ENCODE assay signal across 11 cellular contexts in genomic region chr2:43993437-43993836, GRCh38. TPM values are rescaled to one million over a fixed set of nuclear protein-coding genes. Genes with fewer than 3 reads are reported as not detected.
DNase-seq lines count a peak whose midpoint lies in the region; ATAC-seq and TF ChIP-seq lines count a peak whose summit lies in the region.
"Had no signal": no experiment of that assay in that cellular context is flagged by ENCODE, and none has a peak within 500 bp of the region (broad histone marks: within the 10 kb centered on the region; RNA-seq: fewer than 3 reads in every experiment).

No MANE protein-coding gene starts in this region.

- no peaks in the 10 kb centered on the region for H3K9me2 ChIP-seq in neural cell (ENCODE audit: insufficient read depth, low read length)

- H3K79me2 ChIP-seq in KMS-11 (ENCODE audit: insufficient read depth, low read depth), result peaks cover 74% of the 10 kb centered on the region
- peaks cover 53% of the 10 kb centered on the region for H3K79me2 ChIP-seq in neural cell (replicated peaks; ENCODE audit: insufficient read depth, low read length)

- peaks cover 40% of the 10 kb centered on the region for H3K4me1 Mint-ChIP-seq in T-helper 1 cell treated with Interleukin-12 subunit alpha and Interleukin-12 subunit beta and Interleukin-4 antibody, amounts not matched to agents 30 μg/mL and 1 μg/mL, for 36 hours (ENCODE audit: low read depth)
- peaks cover 51% of the 10 kb centered on the region for H3K4me1 Mint-ChIP-seq in activated naive CD8-positive, alpha-beta T cell treated with anti-CD3 and anti-CD28 coated beads, Interleukin-2, amount 50 U/mL, for 24 hours

- no peak for TF ChIP-seq CTCF in KMS-11 (conservative IDR thresholded peaks at IDR 0.05; ENCODE audit: low read depth, low read length)
- no peak for TF ChIP-seq CTCF in neural cell (IDR thresholded peaks at IDR 0.05; ENCODE audit: poor library complexity, severe bottlenecking)
- TF ChIP-seq CTCF in WERI-Rb-1 (IDR thresholded peaks at IDR 0.05; ENCODE audit: low read depth, low read length), result no peak
- no peak for TF ChIP-seq CTCF in mucosa of descending colon (IDR thresholded peaks at IDR 0.05)

- H3K9me3 ChIP-seq in neural cell (ENCODE audit: low read length) (no peaks in the 10 kb centered on the region), WERI-Rb-1 (ENCODE audit: severe bottlenecking) (no peaks in the 10 kb centered on the region), mucosa of descending colon (no peaks in the 10 kb centered on the region)

- TF ChIP-seq RAD21 in neural cell (conservative IDR thresholded peaks at IDR 0.05), result no peak

- no peak for ATAC-seq in activated naive CD8-positive, alpha-beta T cell treated with anti-CD3 and anti-CD28 coated beads, Interleukin-2, amount 50 U/mL, for 24 hours
- ATAC-seq in HG03025 (IDR thresholded peaks at IDR 0.05; ENCODE audit: low FRiP score, unreplicated experiment), result no peak
- no peak for ATAC-seq in mucosa of descending colon

- intact Hi-C loops in mucosa of descending colon (cut with DNase I, micrococcal nuclease), result no loop called here

- no peak overlapping the region for H3K9ac ChIP-seq in KMS-11
- H3K9ac ChIP-seq in neural cell (ENCODE audit: low read length), result no peak overlapping the region

- H3K27me3 ChIP-seq in KMS-11 (ENCODE audit: insufficient read depth, low read depth) (no peaks in the 10 kb centered on the region), neural cell (ENCODE audit: insufficient read depth, low read depth, low read length) (no peaks in the 10 kb centered on the region), WERI-Rb-1 (ENCODE audit: insufficient read depth, low read depth, severe bottlenecking) (no peaks in the 10 kb centered on the region)

- no peaks in the 10 kb centered on the region for H3K27me3 Mint-ChIP-seq in T-helper 1 cell treated with Interleukin-12 subunit alpha and Interleukin-12 subunit beta and Interleukin-4 antibody, amounts not matched to agents 30 μg/mL and 1 μg/mL, for 36 hours (ENCODE audit: low read depth)
- no peaks in the 10 kb centered on the region for H3K27me3 Mint-ChIP-seq in activated naive CD8-positive, alpha-beta T cell treated with anti-CD3 and anti-CD28 coated beads, Interleukin-2, amount 50 U/mL, for 24 hours

- H3K36me3 Mint-ChIP-seq in T-helper 1 cell treated with Interleukin-12 subunit alpha and Interleukin-12 subunit beta and Interleukin-4 antibody, amounts not matched to agents 30 μg/mL and 1 μg/mL, for 36 hours (ENCODE audit: low read depth), result peaks cover 24% of the 10 kb centered on the region
- H3K36me3 Mint-ChIP-seq in activated naive CD8-positive, alpha-beta T cell treated with anti-CD3 and anti-CD28 coated beads, Interleukin-2, amount 50 U/mL, for 24 hours (ENCODE audit: low read depth), result peaks cover 62% of the 10 kb centered on the region

- H3K4me1 ChIP-seq in KMS-11 (ENCODE audit: low read depth, poor library complexity, severe bottlenecking) (peaks cover 20% of the 10 kb centered on the region), mucosa of descending colon (ENCODE audit: low read depth) (peaks cover 22% of the 10 kb centered on the region)

- H2AFZ ChIP-seq in KMS-11 (ENCODE audit: low read depth) (no peak overlapping the region), neural cell (ENCODE audit: low read depth, low read length) (no peak overlapping the region)

- H3K27ac Mint-ChIP-seq in T-helper 1 cell treated with Interleukin-12 subunit alpha and Interleukin-12 subunit beta and Interleukin-4 antibody, amounts not matched to agents 30 μg/mL and 1 μg/mL, for 36 hours, result peak overlapping the region; percentile 18
- peak overlapping the region; percentile 99 for H3K27ac Mint-ChIP-seq in activated naive CD8-positive, alpha-beta T cell treated with anti-CD3 and anti-CD28 coated beads, Interleukin-2, amount 50 U/mL, for 24 hours

- DNase-seq in T-helper 1 cell (no peak), WERI-Rb-1 (no peak), mucosa of descending colon (no peak)
- no peak for DNase-seq in activated naive CD8-positive, alpha-beta T cell treated with anti-CD3 and anti-CD28 coated beads, Interleukin-2, amount 50 U/mL, for 24 hours
- DNase-seq: 8988T, NCI-H1105 treated with DMSO at 0.1 percent for 48 hours, NCI-H524 had no signal

- H3K4me2 ChIP-seq in KMS-11 (peak overlapping the region; percentile 95; the same call in 1 of the 2 replicates), neural cell (ENCODE audit: low read length) (no peak overlapping the region)

- H3K36me3 ChIP-seq in KMS-11 (ENCODE audit: insufficient read depth) (no peaks in the 10 kb centered on the region; the same call in 1 of the 2 replicates), neural cell (ENCODE audit: insufficient read depth, low read length) (no peaks in the 10 kb centered on the region), WERI-Rb-1 (peaks cover 66% of the 10 kb centered on the region), mucosa of descending colon (ENCODE audit: low read depth) (no peaks in the 10 kb centered on the region)

- no peak for TF ChIP-seq EP300 in neural cell (conservative IDR thresholded peaks at IDR 0.05; ENCODE audit: poor library complexity, severe bottlenecking)

- peak overlapping the region; percentile 89 for H3K4me3 Mint-ChIP-seq in T-helper 1 cell treated with Interleukin-12 subunit alpha and Interleukin-12 subunit beta and Interleukin-4 antibody, amounts not matched to agents 30 μg/mL and 1 μg/mL, for 36 hours
- H3K4me3 Mint-ChIP-seq in activated naive CD8-positive, alpha-beta T cell treated with anti-CD3 and anti-CD28 coated beads, Interleukin-2, amount 50 U/mL, for 24 hours, result peak overlapping the region; percentile 93

- no peak overlapping the region for H3K27ac ChIP-seq in KMS-11
- no peak overlapping the region for H3K27ac ChIP-seq in neural cell (ENCODE audit: low read length)
- H3K27ac ChIP-seq in WERI-Rb-1, result no peak overlapping the region

- H3K4me3 ChIP-seq in KMS-11 (IDR thresholded peaks at IDR 0.05; ENCODE audit: insufficient read depth, low read depth, low read length) (no peak overlapping the region), neural cell (ENCODE audit: low read length) (peak overlapping the region; percentile 98), WERI-Rb-1 (ENCODE audit: low read depth, low read length) (no peak overlapping the region), mucosa of descending colon (no peak overlapping the region)

- H4K20me1 ChIP-seq in KMS-11 (ENCODE audit: insufficient read depth), result peaks cover 49% of the 10 kb centered on the region
- H4K20me1 ChIP-seq in neural cell (ENCODE audit: insufficient read depth), result no peaks in the 10 kb centered on the region

- H3K9me3 Mint-ChIP-seq in T-helper 1 cell treated with Interleukin-12 subunit alpha and Interleukin-12 subunit beta and Interleukin-4 antibody, amounts not matched to agents 30 μg/mL and 1 μg/mL, for 36 hours, result no peaks in the 10 kb centered on the region
- no peaks in the 10 kb centered on the region for H3K9me3 Mint-ChIP-seq in activated naive CD8-positive, alpha-beta T cell treated with anti-CD3 and anti-CD28 coated beads, Interleukin-2, amount 50 U/mL, for 24 hours

- H3F3A ChIP-seq in neural cell (ENCODE audit: insufficient read depth, low read length, poor library complexity, severe bottlenecking), result no peaks in the 10 kb centered on the region

TF ChIP-seq in neural cell, 6 proteins besides CTCF, POLR2A, EP300 and RAD21:
- TF ChIP-seq POLR2AphosphoS5 (IDR thresholded peaks at IDR 0.05) (no peak), EZH2 (IDR thresholded peaks at IDR 0.05; ENCODE audit: borderline replicate concordance, insufficient read depth, low read length, poor library complexity, severe bottlenecking) (no peak), REST (IDR thresholded peaks at IDR 0.05; ENCODE audit: borderline replicate concordance) (no peak), SMC3 (conservative IDR thresholded peaks at IDR 0.05; ENCODE audit: poor library complexity) (no peak), MXI1 (conservative IDR thresholded peaks at IDR 0.05; ENCODE audit: poor library complexity, severe bottlenecking) (no peak), TAF1 (IDR thresholded peaks at IDR 0.05; ENCODE audit: low read depth) (no peak)

RNA-seq across cellular contexts. Expression of gene LRPPRC, which starts 2.4 kb away (rescaled TPM):
- polyA plus RNA-seq in neural cell, result 63.1 and 66.5 TPM in 2 replicates
- 108 and 133 TPM in 2 replicates for polyA minus RNA-seq in neural cell
- 100 to 1,000 TPM in 2 of 3 donors, 10 to 100 TPM in 1; 92.7 to 107 (median 101) TPM for total RNA-seq in mucosa of descending colon
